16 cellular contexts compared by ENCODE assay signal in genomic region chr3:188817920-188818239, GRCh38.
"Had no signal": no experiment of that assay in that cellular context is flagged by ENCODE, and none has a peak within 500 bp of the region (broad histone marks: within the 10 kb centered on the region; RNA-seq: fewer than 3 reads in every experiment).

No MANE protein-coding gene starts in this region.

- ATAC-seq: activated CD8-positive, alpha-beta T cell treated with anti-CD3 and anti-CD28 coated beads, Interleukin-2, amount 10 ng/mL, durations not matched to agents 7 days and 5 days; naive thymus-derived CD8-positive, alpha-beta T cell; stimulated activated naive B cell treated with anti-CD40 and anti-IgM and Interleukin-4, amounts not matched to agents 10 μg/mL and 1 μg/mL and 100 μg/mL, for 72 hours; WTC11 had no signal

- H3K36me3 Mint-ChIP-seq: naive thymus-derived CD8-positive, alpha-beta T cell; WTC11 had no signal

- H3K27ac ChIP-seq: dorsolateral prefrontal cortex had no signal

- H3K27me3 ChIP-seq: dorsolateral prefrontal cortex, transverse colon had no signal

- H3K27me3 Mint-ChIP-seq: activated naive CD4-positive, alpha-beta T cell treated with anti-CD3 and anti-CD28 coated beads, Interleukin-2, amount 50 U/mL, for 24 hours; naive thymus-derived CD8-positive, alpha-beta T cell; stimulated activated naive B cell treated with anti-CD40 and anti-IgM and Interleukin-4, amounts not matched to agents 10 μg/mL and 1 μg/mL and 100 μg/mL, for 72 hours had no signal

- H3K4me3 ChIP-seq: dorsolateral prefrontal cortex, transverse colon had no signal

- H3K4me1 Mint-ChIP-seq: activated naive CD4-positive, alpha-beta T cell treated with anti-CD3 and anti-CD28 coated beads, Interleukin-2, amount 50 U/mL, for 24 hours had no signal

- DNase-seq: activated CD4-positive, alpha-beta T cell treated with anti-CD3 and anti-CD28 coated beads for 48 hours; activated CD8-positive, alpha-beta memory T cell treated with anti-CD3 and anti-CD28 coated beads, Interleukin-2, amount 50 U/mL, for 4 hours; activated CD8-positive, alpha-beta T cell treated with anti-CD3 and anti-CD28 coated beads, Interleukin-2, amount 10 ng/mL, durations not matched to agents 7 days and 5 days; activated effector memory CD4-positive, alpha-beta T cell treated with anti-CD3 and anti-CD28 coated beads, Interleukin-2, amount 50 U/mL, for 16 hours; activated T-cell treated with anti-CD3 and anti-CD28 coated beads, Interleukin-2, amount 50 U/mL, for 48 hours; dorsolateral prefrontal cortex; erythroblast; mesenchymal stem cell; naive thymus-derived CD8-positive, alpha-beta T cell; retina; stimulated activated CD4-positive, alpha-beta T cell treated with anti-CD3 and anti-CD28 coated beads, Interleukin-4, amount 100 ng/mL, for 1 hour; stimulated activated naive B cell treated with anti-CD40 and anti-IgM and Interleukin-4, amounts not matched to agents 10 μg/mL and 1 μg/mL and 100 μg/mL, for 72 hours; transverse colon had no signal

- H3K9me3 Mint-ChIP-seq: activated naive CD4-positive, alpha-beta T cell treated with anti-CD3 and anti-CD28 coated beads, Interleukin-2, amount 50 U/mL, for 24 hours; endodermal cell; naive thymus-derived CD8-positive, alpha-beta T cell; stimulated activated naive B cell treated with anti-CD40 and anti-IgM and Interleukin-4, amounts not matched to agents 10 μg/mL and 1 μg/mL and 100 μg/mL, for 72 hours; WTC11 had no signal

- H3K4me3 Mint-ChIP-seq: activated CD8-positive, alpha-beta T cell treated with anti-CD3 and anti-CD28 coated beads, Interleukin-2, amount 10 ng/mL, durations not matched to agents 7 days and 5 days; activated naive CD4-positive, alpha-beta T cell treated with anti-CD3 and anti-CD28 coated beads, Interleukin-2, amount 50 U/mL, for 24 hours; endodermal cell; naive thymus-derived CD8-positive, alpha-beta T cell; stimulated activated naive B cell treated with anti-CD40 and anti-IgM and Interleukin-4, amounts not matched to agents 10 μg/mL and 1 μg/mL and 100 μg/mL, for 72 hours; WTC11 had no signal

- H3K9me3 ChIP-seq: transverse colon had no signal

- H3K27ac Mint-ChIP-seq: activated CD8-positive, alpha-beta T cell treated with anti-CD3 and anti-CD28 coated beads, Interleukin-2, amount 10 ng/mL, durations not matched to agents 7 days and 5 days; activated naive CD4-positive, alpha-beta T cell treated with anti-CD3 and anti-CD28 coated beads, Interleukin-2, amount 50 U/mL, for 24 hours; endodermal cell; naive thymus-derived CD8-positive, alpha-beta T cell; stimulated activated naive B cell treated with anti-CD40 and anti-IgM and Interleukin-4, amounts not matched to agents 10 μg/mL and 1 μg/mL and 100 μg/mL, for 72 hours; WTC11 had no signal

- H3K36me3 ChIP-seq: transverse colon had no signal
